ENCODE assay signal across 27 cellular contexts in genomic region chr6:139628220-139628619, GRCh38.
A peak's percentile ranks its signal among the peaks of the same experiment; 100 is the strongest.
DNase-seq lines count a peak whose midpoint lies in the region; ATAC-seq and TF ChIP-seq lines count a peak whose summit lies in the region.
"Had no signal": no experiment of that assay in that cellular context is flagged by ENCODE, and none has a peak within 500 bp of the region (broad histone marks: within the 10 kb centered on the region; RNA-seq: fewer than 3 reads in every experiment).

No MANE protein-coding gene starts in this region.

- no peak for TF ChIP-seq POLR2A in uterus (IDR thresholded peaks at IDR 0.05)

- H3K4me3 ChIP-seq in Panc1 (ENCODE audit: low read depth in 2 of 2, low read length in 2 of 2) (no peak overlapping the region), uterus (no peak overlapping the region)
- H3K4me3 ChIP-seq: GM23248, HAP-1, SK-N-MC had no signal

- no peaks in the 10 kb centered on the region for H3K4me1 ChIP-seq in Panc1 (ENCODE audit: control insufficient read depth, insufficient read depth, low read length)
- H3K4me1 ChIP-seq in uterus = no peaks in the 10 kb centered on the region
- H3K4me1 ChIP-seq: HAP-1 had no signal

- ATAC-seq in Panc1 = no peak

- POLR2A ChIA-PET in Panc1 (lab: Charles Lee) = no interaction called here

- intact Hi-C loops in Panc1 (cut with micrococcal nuclease; ENCODE audit: unreplicated experiment) = no loop called here
- intact Hi-C loops in uterus (cut with DNase I; ENCODE audit: low total_unique reads) = no loop called here

- H3K36me3 ChIP-seq in Panc1 (ENCODE audit: control insufficient read depth, insufficient read depth, low read length) (no peaks in the 10 kb centered on the region), uterus (no peaks in the 10 kb centered on the region)
- H3K36me3 ChIP-seq: HAP-1 had no signal

- H3K9me3 ChIP-seq in Panc1 (ENCODE audit: control insufficient read depth, insufficient read depth, low read depth, low read length) (no peaks in the 10 kb centered on the region), uterus (no peaks in the 10 kb centered on the region)
- H3K9me3 ChIP-seq: HAP-1 had no signal

- H3K4me3 Mint-ChIP-seq in immature natural killer cell = no peak overlapping the region
- H3K4me3 Mint-ChIP-seq: B cell; CD8-positive, alpha-beta memory T cell; HFFc6; T-helper 1 cell treated with Interleukin-12 subunit alpha and Interleukin-12 subunit beta and Interleukin-4 antibody, amounts not matched to agents 30 μg/mL and 1 μg/mL, for 36 hours had no signal

- in situ Hi-C loops in KBM-7 (cut with MboI; ENCODE audit: low pct_unique_long_range_greater_than_20kb, low sequenced_read_pairs) (loop anchor here (25.0 kb wide), 1 partner anchor 241 kb away; no protein-coding TSS in a partner anchor), Panc1 (cut with HindIII; ENCODE audit: low pct_unique_long_range_greater_than_20kb, low sequenced_read_pairs) (no loop called here)

- BruUV-seq in Panc1 (replicated peaks; lab: Mats Ljungman, UMichigan) = no TSS peak

- H3K4me1 Mint-ChIP-seq in immature natural killer cell = no peaks in the 10 kb centered on the region
- H3K4me1 Mint-ChIP-seq: B cell had no signal

- CTCF ChIA-PET in Panc1 (lab: Charles Lee) = no interaction called here

- peak; percentile 28 for DNase-seq in KBM-7
- no peak for DNase-seq in Panc1 (ENCODE audit: low read depth, low spot score)
- DNase-seq in left kidney (ENCODE audit: low read depth, low spot score) = peak; percentile 39
- peak; percentile 32 to 43 for DNase-seq in uterus
- no peak for DNase-seq in immature natural killer cell
- no peak for DNase-seq in NCI-H187 (lab: John Stamatoyannopoulos, UW)
- DNase-seq in CD1c-positive myeloid dendritic cell (ENCODE audit: extremely low spot score) = no peak
- DNase-seq: CD8-positive, alpha-beta memory T cell; DMS 273 treated with DMSO at 0.1 percent for 48 hours; DMS79; EL; GM23248; HFFc6; MV-4-11; NCI-H1105 treated with DMSO at 0.1 percent for 48 hours; NCI-H146; NCI-H2029 treated with DMSO at 0.1 percent for 48 hours; NCI-H2227 treated with DMSO at 0.1 percent for 48 hours; NCI-H526 treated with DMSO at 0.1 percent for 48 hours; SIG-M5; SW 1271 had no signal

- peaks cover 0 to 1% (median 0%) of the 10 kb centered on the region in 6 donors for H3K9me3 Mint-ChIP-seq in immature natural killer cell
- H3K9me3 Mint-ChIP-seq: CD8-positive, alpha-beta memory T cell; HFFc6; T-helper 1 cell treated with Interleukin-12 subunit alpha and Interleukin-12 subunit beta and Interleukin-4 antibody, amounts not matched to agents 30 μg/mL and 1 μg/mL, for 36 hours had no signal

- no peaks in the 10 kb centered on the region for H3K36me3 Mint-ChIP-seq in immature natural killer cell
- H3K36me3 Mint-ChIP-seq: CD8-positive, alpha-beta memory T cell had no signal

- H3K27me3 ChIP-seq in Panc1 (ENCODE audit: control insufficient read depth, insufficient read depth, low read length) (no peaks in the 10 kb centered on the region), uterus (no peaks in the 10 kb centered on the region)

- H3K27me3 Mint-ChIP-seq in immature natural killer cell (ENCODE audit: low read depth in 3 of 3) = peaks cover 0 to 2% (median 1%) of the 10 kb centered on the region in 3 donors
- H3K27me3 Mint-ChIP-seq: B cell had no signal

- H3K27ac Mint-ChIP-seq in immature natural killer cell = no peak overlapping the region
- H3K27ac Mint-ChIP-seq: B cell; HFFc6; T-helper 1 cell treated with Interleukin-12 subunit alpha and Interleukin-12 subunit beta and Interleukin-4 antibody, amounts not matched to agents 30 μg/mL and 1 μg/mL, for 36 hours had no signal

- H3K27ac ChIP-seq in Panc1 (ENCODE audit: low read length) (peak overlapping the region; percentile 26; the same call in 1 of the 2 replicates), uterus (no peak overlapping the region)
- H3K27ac ChIP-seq: C4-2B, GM23248, KMS-11, SK-N-MC had no signal

- TF ChIP-seq CTCF in Panc1 (IDR thresholded peaks at IDR 0.05) = no peak
- TF ChIP-seq CTCF in uterus (IDR thresholded peaks at IDR 0.05) = no peak

Comparison
In these comparisons a context has a peak if more than half of its experiments do, and no peak if none do; other contexts are left out.
1. DNase-seq: peak in KBM-7 (single experiment), left kidney (single experiment) and uterus (2 of 2); none in Panc1 (single experiment), immature natural killer cell (0 of 3), NCI-H187 (0 of 2) and CD1c-positive myeloid dendritic cell (single experiment).